In genomic region chr2:113980946-113981345, GRCh38 we compare ENCODE assay signal across 14 cellular contexts.
A peak's percentile ranks its signal among the peaks of the same experiment; 100 is the strongest.
DNase-seq lines count a peak whose midpoint lies in the region; TF ChIP-seq lines count a peak whose summit lies in the region.
"Had no signal": no experiment of that assay in that cellular context is flagged by ENCODE, and none has a peak within 500 bp of the region (broad histone marks: within the 10 kb centered on the region; RNA-seq: fewer than 3 reads in every experiment).

No MANE protein-coding gene starts in this region.

- H3K4me3 Mint-ChIP-seq in nephron progenitor cell = no peak overlapping the region
- H3K4me3 Mint-ChIP-seq: activated T-helper 1 cell treated with anti-CD3 and anti-CD28 coated beads, Interleukin-12 subunit alpha, Interleukin-12 subunit beta, Interleukin-2, Interleukin-4 antibody, amounts not matched to agents 30 ng/mL and 10 ng/mL and 1 ng/mL, durations not matched to agents 14 hours and 24 hours and 36 hours had no signal

- H3K27ac ChIP-seq in osteoblast (ENCODE audit: low read depth, low read length) (peak overlapping the region; percentile 68), dorsolateral prefrontal cortex (no peak overlapping the region)
- H3K27ac ChIP-seq: lower lobe of right lung had no signal

- no peaks in the 10 kb centered on the region for H3K27me3 ChIP-seq in osteoblast (ENCODE audit: insufficient read depth, low read length)
- no peaks in the 10 kb centered on the region for H3K27me3 ChIP-seq in dorsolateral prefrontal cortex

- H3K4me3 ChIP-seq in osteoblast (ENCODE audit: insufficient read depth, low read length) (no peak overlapping the region), dorsolateral prefrontal cortex (no peak overlapping the region)
- H3K4me3 ChIP-seq: lower lobe of right lung had no signal

- intact Hi-C loops in dorsolateral prefrontal cortex (cut with DNase I) = no loop called here

- H2AFZ ChIP-seq in osteoblast (ENCODE audit: low read length) = no peak overlapping the region

- H3K4me2 ChIP-seq in osteoblast (ENCODE audit: insufficient read depth, low read length) = peak overlapping the region; percentile 66

- H3K36me3 Mint-ChIP-seq in nephron progenitor cell (ENCODE audit: low read depth) = peaks cover 6% of the 10 kb centered on the region

- H3K27me3 Mint-ChIP-seq in nephron progenitor cell (ENCODE audit: low read depth, poor library complexity) = no peaks in the 10 kb centered on the region

- peaks cover 29% of the 10 kb centered on the region for H3K4me1 ChIP-seq in osteoblast (ENCODE audit: insufficient read depth, low read length)
- H3K4me1 ChIP-seq: lower lobe of right lung had no signal

- no peaks in the 10 kb centered on the region for H4K20me1 ChIP-seq in osteoblast (ENCODE audit: insufficient read depth, low read length)

- TF ChIP-seq CTCF in osteoblast (IDR thresholded peaks at IDR 0.05; ENCODE audit: extremely low read depth, low read depth, low read length) (no peak), dorsolateral prefrontal cortex (IDR thresholded peaks at IDR 0.05 in 54 of 56, conservative IDR thresholded peaks at IDR 0.05 in 2 of 56; ENCODE audit: low read depth in 1 of 56, partially characterized antibody in 56 of 56) (no peak), nephron progenitor cell (IDR thresholded peaks at IDR 0.05) (no peak)

- no peaks in the 10 kb centered on the region for H3K9me3 ChIP-seq in osteoblast (ENCODE audit: low read depth, low read length)

- peaks cover 20% of the 10 kb centered on the region for H3K9me3 Mint-ChIP-seq in nephron progenitor cell
- H3K9me3 Mint-ChIP-seq: activated T-helper 1 cell treated with anti-CD3 and anti-CD28 coated beads, Interleukin-12 subunit alpha, Interleukin-12 subunit beta, Interleukin-2, Interleukin-4 antibody, amounts not matched to agents 30 ng/mL and 10 ng/mL and 1 ng/mL, durations not matched to agents 14 hours and 24 hours and 36 hours had no signal

- H3K79me2 ChIP-seq in osteoblast (ENCODE audit: insufficient read depth, low read length) = no peaks in the 10 kb centered on the region

- DNase-seq in Daoy (ENCODE audit: low read depth) = peak; percentile 51
- DNase-seq in NCI-H226 = peak; percentile 54
- peak; percentile 36 for DNase-seq in fibroblast of gingiva (ENCODE audit: low read depth)
- DNase-seq in osteoblast (ENCODE audit: insufficient read length, low spot score, missing footprints) = peak; percentile 95
- no peak for DNase-seq in HuH-7.5 (ENCODE audit: low spot score)
- no peak for DNase-seq in dorsolateral prefrontal cortex
- DNase-seq in HK-2 (ENCODE audit: unreplicated experiment) = no peak
- DNase-seq in nephron progenitor cell = no peak
- DNase-seq: activated CD4-positive, alpha-beta T cell treated with anti-CD3 and anti-CD28 coated beads, Interleukin-2, amount 50 U/mL, for 1 hour; lower lobe of right lung; NCI-H748 treated with DMSO at 0.1 percent for 48 hours; substantia nigra; T1000 had no signal

- H3K36me3 ChIP-seq in osteoblast (ENCODE audit: insufficient read depth, low read length) = peaks cover 9% of the 10 kb centered on the region
- H3K36me3 ChIP-seq: lower lobe of right lung had no signal

- peaks cover 6% of the 10 kb centered on the region for H3K4me1 Mint-ChIP-seq in nephron progenitor cell

- H3K27ac Mint-ChIP-seq in nephron progenitor cell = no peak overlapping the region
- H3K27ac Mint-ChIP-seq: activated T-helper 1 cell treated with anti-CD3 and anti-CD28 coated beads, Interleukin-12 subunit alpha, Interleukin-12 subunit beta, Interleukin-2, Interleukin-4 antibody, amounts not matched to agents 30 ng/mL and 10 ng/mL and 1 ng/mL, durations not matched to agents 14 hours and 24 hours and 36 hours had no signal

Comparison
In these comparisons a context has a peak if more than half of its experiments do, and no peak if none do; other contexts are left out.
1. DNase-seq: peak in Daoy (single experiment), NCI-H226 (single experiment), fibroblast of gingiva (single experiment) and osteoblast (single experiment); none in HuH-7.5 (single experiment), dorsolateral prefrontal cortex (0 of 10), HK-2 (single experiment) and nephron progenitor cell (single experiment).